24 cellular contexts compared by ENCODE assay signal in genomic region chr1:193701729-193702128, GRCh38.
"Had no signal": no experiment of that assay in that cellular context is flagged by ENCODE, and none has a peak within 500 bp of the region (broad histone marks: within the 10 kb centered on the region; RNA-seq: fewer than 3 reads in every experiment).

No MANE protein-coding gene starts in this region.

- DNase-seq: activated CD4-positive, alpha-beta T cell treated with anti-CD3 and anti-CD28 coated beads for 4 hours; activated CD4-positive, CD25-positive, alpha-beta regulatory T cell; activated CD8-positive, alpha-beta memory T cell treated with anti-CD3 and anti-CD28 coated beads for 24 hours; activated naive CD4-positive, alpha-beta T cell treated with anti-CD3 and anti-CD28 coated beads for 36 hours; activated naive CD8-positive, alpha-beta T cell treated with anti-CD3 and anti-CD28 coated beads, Interleukin-2, amount 10 ng/mL, durations not matched to agents 7 days and 5 days; activated T-cell treated with anti-CD3 and anti-CD28 coated beads, Interleukin-2, amount 50 U/mL, for 4 hours; dorsolateral prefrontal cortex; effector memory CD4-positive, alpha-beta T cell; gastrocnemius medialis; islet precursor cell; left ventricle myocardium inferior; mucosa of descending colon; ovary; right lobe of liver; stimulated activated CD4-positive, alpha-beta T cell treated with anti-CD3 and anti-CD28 coated beads, Interleukin-2, amount 100 ng/mL, for 48 hours; stomach; tibial artery; upper lobe of right lung had no signal

- H3K9me3 Mint-ChIP-seq: nephron had no signal

- H3K4me1 Mint-ChIP-seq: nephron had no signal

- H3K4me3 Mint-ChIP-seq: activated naive CD4-positive, alpha-beta T cell treated with anti-CD3 and anti-CD28 coated beads for 36 hours; activated naive CD8-positive, alpha-beta T cell treated with anti-CD3 and anti-CD28 coated beads, Interleukin-2, amount 10 ng/mL, durations not matched to agents 7 days and 5 days; nephron had no signal

- H3K27ac ChIP-seq: brain microvascular endothelial cell, coronary artery, dorsolateral prefrontal cortex, gastrocnemius medialis, hepatocyte, left ventricle myocardium inferior, ovary, right lobe of liver, stomach, suprapubic skin, tibial artery, upper lobe of right lung had no signal

- H3K36me3 Mint-ChIP-seq: activated naive CD8-positive, alpha-beta T cell treated with anti-CD3 and anti-CD28 coated beads, Interleukin-2, amount 10 ng/mL, durations not matched to agents 7 days and 5 days had no signal

- H3K27ac Mint-ChIP-seq: activated naive CD4-positive, alpha-beta T cell treated with anti-CD3 and anti-CD28 coated beads for 36 hours; activated naive CD8-positive, alpha-beta T cell treated with anti-CD3 and anti-CD28 coated beads, Interleukin-2, amount 10 ng/mL, durations not matched to agents 7 days and 5 days; nephron; progenitor cell of endocrine pancreas had no signal

- H3K27me3 Mint-ChIP-seq: activated naive CD8-positive, alpha-beta T cell treated with anti-CD3 and anti-CD28 coated beads, Interleukin-2, amount 10 ng/mL, durations not matched to agents 7 days and 5 days; progenitor cell of endocrine pancreas had no signal

- ATAC-seq: gastrocnemius medialis, mucosa of descending colon, upper lobe of right lung had no signal
